ENCODE assay signal across 9 cellular contexts in genomic region chr5:54469655-54470054, GRCh38. TPM values are rescaled to one million over a fixed set of nuclear protein-coding genes. Genes with fewer than 3 reads are reported as not detected.
DNase-seq lines count a peak whose midpoint lies in the region; ATAC-seq lines count a peak whose summit lies in the region.
"Had no signal": no experiment of that assay in that cellular context is flagged by ENCODE, and none has a peak within 500 bp of the region (broad histone marks: within the 10 kb centered on the region; RNA-seq: fewer than 3 reads in every experiment).

No MANE protein-coding gene starts in this region.

- POLR2A ChIA-PET in naive thymus-derived CD4-positive, alpha-beta T cell (lab: Charles Lee): no interaction called here

- peak overlapping the region in 1 of 9 donors; percentile 16 for H3K27ac Mint-ChIP-seq in naive thymus-derived CD4-positive, alpha-beta T cell

- H3K4me3 ChIP-seq in naive thymus-derived CD4-positive, alpha-beta T cell (ENCODE audit: low read length): no peak overlapping the region

- no peaks in the 10 kb centered on the region for H3K36me3 ChIP-seq in naive thymus-derived CD4-positive, alpha-beta T cell (ENCODE audit: control insufficient read depth in 2 of 3, insufficient read depth in 3 of 3, low read length in 3 of 3)

- H3K4me3 Mint-ChIP-seq in naive thymus-derived CD4-positive, alpha-beta T cell: peak overlapping the region in 4 of 10 donors; percentile 4 to 58 (median 16)

- H3K27ac ChIP-seq in naive thymus-derived CD4-positive, alpha-beta T cell (ENCODE audit: low read depth, low read length): no peak overlapping the region

- H3K9me3 ChIP-seq in naive thymus-derived CD4-positive, alpha-beta T cell (ENCODE audit: control insufficient read depth in 2 of 3, low read length in 3 of 3): no peaks in the 10 kb centered on the region

- peaks cover 0 to 5% (median 0%) of the 10 kb centered on the region in 5 donors for H3K36me3 Mint-ChIP-seq in naive thymus-derived CD4-positive, alpha-beta T cell

- peak; percentile 50 for DNase-seq in Ammon's horn (ENCODE audit: low spot score)
- DNase-seq in fibroblast of peridontal ligament (ENCODE audit: extremely low read depth): peak; percentile 49
- no peak for DNase-seq in naive thymus-derived CD4-positive, alpha-beta T cell
- no peak for DNase-seq in SW 1271 (lab: John Stamatoyannopoulos, UW)
- DNase-seq in NCI-H526 treated with DMSO at 0.1 percent for 48 hours (lab: John Stamatoyannopoulos, UW): no peak
- no peak for DNase-seq in NCI-H748 (lab: John Stamatoyannopoulos, UW; ENCODE audit: unreplicated experiment)

- H3K9me3 Mint-ChIP-seq in naive thymus-derived CD4-positive, alpha-beta T cell: peaks cover 0 to 4% (median 0%) of the 10 kb centered on the region in 11 donors

- intact Hi-C loops in naive thymus-derived CD4-positive, alpha-beta T cell (cut with micrococcal nuclease): no loop called here

- no peaks in the 10 kb centered on the region for H3K4me1 ChIP-seq in naive thymus-derived CD4-positive, alpha-beta T cell (ENCODE audit: control insufficient read depth in 2 of 2, insufficient read depth in 2 of 2, low read length in 2 of 2)

- H3K27me3 Mint-ChIP-seq in naive thymus-derived CD4-positive, alpha-beta T cell: peaks cover 0 to 9% (median 4%) of the 10 kb centered on the region in 5 donors

- CTCF ChIA-PET in naive thymus-derived CD4-positive, alpha-beta T cell (lab: Charles Lee): no interaction called here

- peaks cover 0 to 9% (median 8%) of the 10 kb centered on the region in 7 donors for H3K4me1 Mint-ChIP-seq in naive thymus-derived CD4-positive, alpha-beta T cell

- no peaks in the 10 kb centered on the region for H3K27me3 ChIP-seq in naive thymus-derived CD4-positive, alpha-beta T cell (ENCODE audit: control insufficient read depth in 2 of 2, insufficient read depth in 2 of 2, low read length in 2 of 2)

- ATAC-seq in GM19452 (IDR thresholded peaks at IDR 0.05; ENCODE audit: unreplicated experiment): peak; percentile 83
- ATAC-seq in HG03520 (IDR thresholded peaks at IDR 0.05; ENCODE audit: unreplicated experiment): peak; percentile 75
- no peak for ATAC-seq in naive thymus-derived CD4-positive, alpha-beta T cell

RNA-seq across cellular contexts. Expression of gene HSPB3, which starts 14.2 kb away (rescaled TPM):
- not detected for total RNA-seq in naive thymus-derived CD4-positive, alpha-beta T cell
- not detected for polyA plus RNA-seq in naive thymus-derived CD4-positive, alpha-beta T cell
- total RNA-seq: renal cortical epithelial cell had no signal

RNA-seq across cellular contexts. Expression of gene SNX18, which starts 47.9 kb away (rescaled TPM):
- 10 to 100 TPM; 14.3 to 40.9 (median 28.1) TPM for total RNA-seq in naive thymus-derived CD4-positive, alpha-beta T cell
- polyA plus RNA-seq in naive thymus-derived CD4-positive, alpha-beta T cell: 1 to 10 TPM; 3.2 to 3.7 TPM

Comparison
In these comparisons a context has a peak if more than half of its experiments do, and no peak if none do; other contexts are left out.
1. DNase-seq: peak in Ammon's horn (single experiment) and fibroblast of peridontal ligament (single experiment); none in naive thymus-derived CD4-positive, alpha-beta T cell (0 of 9), SW 1271 (0 of 2), NCI-H526 treated with DMSO at 0.1 percent for 48 hours (single experiment) and NCI-H748 (single experiment).